ENCODE assay signal across 1 cellular context in the genomic region with DNA sequence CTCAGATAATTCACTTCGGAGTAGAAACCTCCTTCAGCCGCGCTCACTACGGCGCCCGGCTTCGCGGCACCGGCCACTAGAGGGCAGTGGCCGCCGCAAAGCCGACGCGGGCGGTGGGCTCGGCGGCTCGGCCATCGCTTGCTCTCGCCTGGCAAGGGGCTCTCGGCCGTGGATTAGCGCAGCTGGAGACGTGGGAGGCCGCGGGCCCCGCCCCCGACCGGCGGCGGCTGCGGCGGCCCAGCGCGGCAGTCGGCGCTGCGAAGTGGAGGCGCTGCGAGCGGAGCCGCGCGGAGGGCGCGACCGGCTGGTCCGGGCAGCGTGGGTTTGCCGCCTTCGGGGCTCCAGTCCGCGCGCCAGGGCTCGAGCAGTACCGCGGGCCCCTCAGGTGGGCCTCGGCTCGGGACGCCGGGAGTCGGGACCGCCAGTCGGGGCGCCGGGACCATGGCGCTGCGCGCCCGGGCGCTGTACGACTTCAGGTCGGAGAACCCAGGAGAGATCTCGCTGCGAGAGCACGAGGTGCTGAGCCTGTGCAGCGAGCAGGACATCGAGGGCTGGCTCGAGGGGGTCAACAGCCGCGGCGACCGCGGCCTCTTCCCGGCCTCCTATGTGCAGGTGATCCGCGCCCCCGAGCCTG.
TF ChIP-seq lines count a peak whose summit lies in the region.

A gene with protein sequence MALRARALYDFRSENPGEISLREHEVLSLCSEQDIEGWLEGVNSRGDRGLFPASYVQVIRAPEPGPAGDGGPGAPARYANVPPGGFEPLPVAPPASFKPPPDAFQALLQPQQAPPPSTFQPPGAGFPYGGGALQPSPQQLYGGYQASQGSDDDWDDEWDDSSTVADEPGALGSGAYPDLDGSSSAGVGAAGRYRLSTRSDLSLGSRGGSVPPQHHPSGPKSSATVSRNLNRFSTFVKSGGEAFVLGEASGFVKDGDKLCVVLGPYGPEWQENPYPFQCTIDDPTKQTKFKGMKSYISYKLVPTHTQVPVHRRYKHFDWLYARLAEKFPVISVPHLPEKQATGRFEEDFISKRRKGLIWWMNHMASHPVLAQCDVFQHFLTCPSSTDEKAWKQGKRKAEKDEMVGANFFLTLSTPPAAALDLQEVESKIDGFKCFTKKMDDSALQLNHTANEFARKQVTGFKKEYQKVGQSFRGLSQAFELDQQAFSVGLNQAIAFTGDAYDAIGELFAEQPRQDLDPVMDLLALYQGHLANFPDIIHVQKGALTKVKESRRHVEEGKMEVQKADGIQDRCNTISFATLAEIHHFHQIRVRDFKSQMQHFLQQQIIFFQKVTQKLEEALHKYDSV (plus strand): TSS at position 248 of the 634 bp plus-strand sequence. CDS start 194 bp downstream, at position 442.

TF ChIP-seq in HepG2, 621 proteins besides CTCF, POLR2A, EP300 and RAD21 (continued from another document and continues in another):
- TF ChIP-seq FOSL2 (CRISPR knock-in tag; IDR thresholded peaks at IDR 0.05) (peak; percentile 28; the same call in 1 of the 2 replicates), ZNF75D (CRISPR knock-in tag; IDR thresholded peaks at IDR 0.05; ENCODE audit: borderline replicate concordance) (no peak), ZNF333 (CRISPR knock-in tag; IDR thresholded peaks at IDR 0.05; ENCODE audit: borderline replicate concordance) (no peak), RXRA (CRISPR knock-in tag; IDR thresholded peaks at IDR 0.05) (peak; percentile 35; the same call in 1 of the 2 replicates), POLR2AphosphoS5 (IDR thresholded peaks at IDR 0.05; ENCODE audit: low read depth, low read length) (0 out of 2 replicates have a peak, but pooled peaks have one; percentile 26), MAFF (IDR thresholded peaks at IDR 0.05; ENCODE audit: low read depth, low read length) (no peak), RXRB (CRISPR knock-in tag; IDR thresholded peaks at IDR 0.05; ENCODE audit: borderline replicate concordance) (peak; percentile 21; the same call in 1 of the 2 replicates), MED8 (CRISPR knock-in tag; IDR thresholded peaks at IDR 0.05; ENCODE audit: insufficient replicate concordance) (no peak), NR2F2 (IDR thresholded peaks at IDR 0.05; ENCODE audit: borderline replicate concordance, low read depth) (no peak), ZFX (CRISPR knock-in tag; IDR thresholded peaks at IDR 0.05; ENCODE audit: low read depth) (peak; percentile 63), ZNF556 (CRISPR knock-in tag; IDR thresholded peaks at IDR 0.05; ENCODE audit: borderline replicate concordance) (peak; percentile 33; the same call in 1 of the 2 replicates), ZNF547 (CRISPR knock-in tag; IDR thresholded peaks at IDR 0.05) (peak; percentile 31; the same call in 1 of the 2 replicates), POGZ (CRISPR knock-in tag; IDR thresholded peaks at IDR 0.05) (peak; percentile 55; the same call in 1 of the 2 replicates), HOXD1 (CRISPR knock-in tag; IDR thresholded peaks at IDR 0.05) (peak; percentile 79; the same call in 1 of the 2 replicates), MYC (CRISPR knock-in tag; IDR thresholded peaks at IDR 0.05; ENCODE audit: borderline replicate concordance) (no peak; the same call in 1 of the 2 replicates), POLR2AphosphoS2 (IDR thresholded peaks at IDR 0.05; ENCODE audit: low read depth, low read length) (peak; percentile 89; the same call in 1 of the 2 replicates)
- TF ChIP-seq, protein P1, sequence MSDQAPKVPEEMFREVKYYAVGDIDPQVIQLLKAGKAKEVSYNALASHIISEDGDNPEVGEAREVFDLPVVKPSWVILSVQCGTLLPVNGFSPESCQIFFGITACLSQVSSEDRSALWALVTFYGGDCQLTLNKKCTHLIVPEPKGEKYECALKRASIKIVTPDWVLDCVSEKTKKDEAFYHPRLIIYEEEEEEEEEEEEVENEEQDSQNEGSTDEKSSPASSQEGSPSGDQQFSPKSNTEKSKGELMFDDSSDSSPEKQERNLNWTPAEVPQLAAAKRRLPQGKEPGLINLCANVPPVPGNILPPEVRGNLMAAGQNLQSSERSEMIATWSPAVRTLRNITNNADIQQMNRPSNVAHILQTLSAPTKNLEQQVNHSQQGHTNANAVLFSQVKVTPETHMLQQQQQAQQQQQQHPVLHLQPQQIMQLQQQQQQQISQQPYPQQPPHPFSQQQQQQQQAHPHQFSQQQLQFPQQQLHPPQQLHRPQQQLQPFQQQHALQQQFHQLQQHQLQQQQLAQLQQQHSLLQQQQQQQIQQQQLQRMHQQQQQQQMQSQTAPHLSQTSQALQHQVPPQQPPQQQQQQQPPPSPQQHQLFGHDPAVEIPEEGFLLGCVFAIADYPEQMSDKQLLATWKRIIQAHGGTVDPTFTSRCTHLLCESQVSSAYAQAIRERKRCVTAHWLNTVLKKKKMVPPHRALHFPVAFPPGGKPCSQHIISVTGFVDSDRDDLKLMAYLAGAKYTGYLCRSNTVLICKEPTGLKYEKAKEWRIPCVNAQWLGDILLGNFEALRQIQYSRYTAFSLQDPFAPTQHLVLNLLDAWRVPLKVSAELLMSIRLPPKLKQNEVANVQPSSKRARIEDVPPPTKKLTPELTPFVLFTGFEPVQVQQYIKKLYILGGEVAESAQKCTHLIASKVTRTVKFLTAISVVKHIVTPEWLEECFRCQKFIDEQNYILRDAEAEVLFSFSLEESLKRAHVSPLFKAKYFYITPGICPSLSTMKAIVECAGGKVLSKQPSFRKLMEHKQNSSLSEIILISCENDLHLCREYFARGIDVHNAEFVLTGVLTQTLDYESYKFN (CRISPR knock-in tag; conservative IDR thresholded peaks at IDR 0.05): no peak
- TF ChIP-seq, protein P2, sequence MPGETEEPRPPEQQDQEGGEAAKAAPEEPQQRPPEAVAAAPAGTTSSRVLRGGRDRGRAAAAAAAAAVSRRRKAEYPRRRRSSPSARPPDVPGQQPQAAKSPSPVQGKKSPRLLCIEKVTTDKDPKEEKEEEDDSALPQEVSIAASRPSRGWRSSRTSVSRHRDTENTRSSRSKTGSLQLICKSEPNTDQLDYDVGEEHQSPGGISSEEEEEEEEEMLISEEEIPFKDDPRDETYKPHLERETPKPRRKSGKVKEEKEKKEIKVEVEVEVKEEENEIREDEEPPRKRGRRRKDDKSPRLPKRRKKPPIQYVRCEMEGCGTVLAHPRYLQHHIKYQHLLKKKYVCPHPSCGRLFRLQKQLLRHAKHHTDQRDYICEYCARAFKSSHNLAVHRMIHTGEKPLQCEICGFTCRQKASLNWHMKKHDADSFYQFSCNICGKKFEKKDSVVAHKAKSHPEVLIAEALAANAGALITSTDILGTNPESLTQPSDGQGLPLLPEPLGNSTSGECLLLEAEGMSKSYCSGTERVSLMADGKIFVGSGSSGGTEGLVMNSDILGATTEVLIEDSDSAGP (CRISPR knock-in tag; IDR thresholded peaks at IDR 0.05; ENCODE audit: borderline replicate concordance): peak; percentile 66; the same call in 1 of the 2 replicates
- TF ChIP-seq, protein P3, sequence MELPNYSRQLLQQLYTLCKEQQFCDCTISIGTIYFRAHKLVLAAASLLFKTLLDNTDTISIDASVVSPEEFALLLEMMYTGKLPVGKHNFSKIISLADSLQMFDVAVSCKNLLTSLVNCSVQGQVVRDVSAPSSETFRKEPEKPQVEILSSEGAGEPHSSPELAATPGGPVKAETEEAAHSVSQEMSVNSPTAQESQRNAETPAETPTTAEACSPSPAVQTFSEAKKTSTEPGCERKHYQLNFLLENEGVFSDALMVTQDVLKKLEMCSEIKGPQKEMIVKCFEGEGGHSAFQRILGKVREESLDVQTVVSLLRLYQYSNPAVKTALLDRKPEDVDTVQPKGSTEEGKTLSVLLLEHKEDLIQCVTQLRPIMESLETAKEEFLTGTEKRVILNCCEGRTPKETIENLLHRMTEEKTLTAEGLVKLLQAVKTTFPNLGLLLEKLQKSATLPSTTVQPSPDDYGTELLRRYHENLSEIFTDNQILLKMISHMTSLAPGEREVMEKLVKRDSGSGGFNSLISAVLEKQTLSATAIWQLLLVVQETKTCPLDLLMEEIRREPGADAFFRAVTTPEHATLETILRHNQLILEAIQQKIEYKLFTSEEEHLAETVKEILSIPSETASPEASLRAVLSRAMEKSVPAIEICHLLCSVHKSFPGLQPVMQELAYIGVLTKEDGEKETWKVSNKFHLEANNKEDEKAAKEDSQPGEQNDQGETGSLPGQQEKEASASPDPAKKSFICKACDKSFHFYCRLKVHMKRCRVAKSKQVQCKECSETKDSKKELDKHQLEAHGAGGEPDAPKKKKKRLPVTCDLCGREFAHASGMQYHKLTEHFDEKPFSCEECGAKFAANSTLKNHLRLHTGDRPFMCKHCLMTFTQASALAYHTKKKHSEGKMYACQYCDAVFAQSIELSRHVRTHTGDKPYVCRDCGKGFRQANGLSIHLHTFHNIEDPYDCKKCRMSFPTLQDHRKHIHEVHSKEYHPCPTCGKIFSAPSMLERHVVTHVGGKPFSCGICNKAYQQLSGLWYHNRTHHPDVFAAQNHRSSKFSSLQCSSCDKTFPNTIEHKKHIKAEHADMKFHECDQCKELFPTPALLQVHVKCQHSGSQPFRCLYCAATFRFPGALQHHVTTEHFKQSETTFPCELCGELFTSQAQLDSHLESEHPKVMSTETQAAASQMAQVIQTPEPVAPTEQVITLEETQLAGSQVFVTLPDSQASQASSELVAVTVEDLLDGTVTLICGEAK (IDR thresholded peaks at IDR 0.05): no peak
- TF ChIP-seq, protein P3 (CRISPR knock-in tag; IDR thresholded peaks at IDR 0.05): no peak
- TF ChIP-seq, protein P4, sequence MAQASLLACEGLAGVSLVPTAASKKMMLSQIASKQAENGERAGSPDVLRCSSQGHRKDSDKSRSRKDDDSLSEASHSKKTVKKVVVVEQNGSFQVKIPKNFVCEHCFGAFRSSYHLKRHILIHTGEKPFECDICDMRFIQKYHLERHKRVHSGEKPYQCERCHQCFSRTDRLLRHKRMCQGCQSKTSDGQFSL (CRISPR knock-in tag; IDR thresholded peaks at IDR 0.05): no peak
- TF ChIP-seq, protein P5, sequence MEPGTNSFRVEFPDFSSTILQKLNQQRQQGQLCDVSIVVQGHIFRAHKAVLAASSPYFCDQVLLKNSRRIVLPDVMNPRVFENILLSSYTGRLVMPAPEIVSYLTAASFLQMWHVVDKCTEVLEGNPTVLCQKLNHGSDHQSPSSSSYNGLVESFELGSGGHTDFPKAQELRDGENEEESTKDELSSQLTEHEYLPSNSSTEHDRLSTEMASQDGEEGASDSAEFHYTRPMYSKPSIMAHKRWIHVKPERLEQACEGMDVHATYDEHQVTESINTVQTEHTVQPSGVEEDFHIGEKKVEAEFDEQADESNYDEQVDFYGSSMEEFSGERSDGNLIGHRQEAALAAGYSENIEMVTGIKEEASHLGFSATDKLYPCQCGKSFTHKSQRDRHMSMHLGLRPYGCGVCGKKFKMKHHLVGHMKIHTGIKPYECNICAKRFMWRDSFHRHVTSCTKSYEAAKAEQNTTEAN (CRISPR knock-in tag; conservative IDR thresholded peaks at IDR 0.05): peak; percentile 51
- TF ChIP-seq, protein P6, sequence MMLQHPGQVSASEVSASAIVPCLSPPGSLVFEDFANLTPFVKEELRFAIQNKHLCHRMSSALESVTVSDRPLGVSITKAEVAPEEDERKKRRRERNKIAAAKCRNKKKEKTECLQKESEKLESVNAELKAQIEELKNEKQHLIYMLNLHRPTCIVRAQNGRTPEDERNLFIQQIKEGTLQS (CRISPR knock-in tag; IDR thresholded peaks at IDR 0.05): no peak
- TF ChIP-seq, protein P7, sequence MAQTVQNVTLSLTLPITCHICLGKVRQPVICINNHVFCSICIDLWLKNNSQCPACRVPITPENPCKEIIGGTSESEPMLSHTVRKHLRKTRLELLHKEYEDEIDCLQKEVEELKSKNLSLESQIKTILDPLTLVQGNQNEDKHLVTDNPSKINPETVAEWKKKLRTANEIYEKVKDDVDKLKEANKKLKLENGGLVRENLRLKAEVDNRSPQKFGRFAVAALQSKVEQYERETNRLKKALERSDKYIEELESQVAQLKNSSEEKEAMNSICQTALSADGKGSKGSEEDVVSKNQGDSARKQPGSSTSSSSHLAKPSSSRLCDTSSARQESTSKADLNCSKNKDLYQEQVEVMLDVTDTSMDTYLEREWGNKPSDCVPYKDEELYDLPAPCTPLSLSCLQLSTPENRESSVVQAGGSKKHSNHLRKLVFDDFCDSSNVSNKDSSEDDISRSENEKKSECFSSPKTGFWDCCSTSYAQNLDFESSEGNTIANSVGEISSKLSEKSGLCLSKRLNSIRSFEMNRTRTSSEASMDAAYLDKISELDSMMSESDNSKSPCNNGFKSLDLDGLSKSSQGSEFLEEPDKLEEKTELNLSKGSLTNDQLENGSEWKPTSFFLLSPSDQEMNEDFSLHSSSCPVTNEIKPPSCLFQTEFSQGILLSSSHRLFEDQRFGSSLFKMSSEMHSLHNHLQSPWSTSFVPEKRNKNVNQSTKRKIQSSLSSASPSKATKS (CRISPR knock-in tag; IDR thresholded peaks at IDR 0.05): no peak
- TF ChIP-seq, protein P8, sequence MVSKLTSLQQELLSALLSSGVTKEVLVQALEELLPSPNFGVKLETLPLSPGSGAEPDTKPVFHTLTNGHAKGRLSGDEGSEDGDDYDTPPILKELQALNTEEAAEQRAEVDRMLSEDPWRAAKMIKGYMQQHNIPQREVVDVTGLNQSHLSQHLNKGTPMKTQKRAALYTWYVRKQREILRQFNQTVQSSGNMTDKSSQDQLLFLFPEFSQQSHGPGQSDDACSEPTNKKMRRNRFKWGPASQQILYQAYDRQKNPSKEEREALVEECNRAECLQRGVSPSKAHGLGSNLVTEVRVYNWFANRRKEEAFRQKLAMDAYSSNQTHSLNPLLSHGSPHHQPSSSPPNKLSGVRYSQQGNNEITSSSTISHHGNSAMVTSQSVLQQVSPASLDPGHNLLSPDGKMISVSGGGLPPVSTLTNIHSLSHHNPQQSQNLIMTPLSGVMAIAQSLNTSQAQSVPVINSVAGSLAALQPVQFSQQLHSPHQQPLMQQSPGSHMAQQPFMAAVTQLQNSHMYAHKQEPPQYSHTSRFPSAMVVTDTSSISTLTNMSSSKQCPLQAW (CRISPR knock-in tag; IDR thresholded peaks at IDR 0.05): peak; percentile 43; the same call in 1 of the 2 replicates
